ENCODE assay signal across 22 cellular contexts in the genomic region with DNA sequence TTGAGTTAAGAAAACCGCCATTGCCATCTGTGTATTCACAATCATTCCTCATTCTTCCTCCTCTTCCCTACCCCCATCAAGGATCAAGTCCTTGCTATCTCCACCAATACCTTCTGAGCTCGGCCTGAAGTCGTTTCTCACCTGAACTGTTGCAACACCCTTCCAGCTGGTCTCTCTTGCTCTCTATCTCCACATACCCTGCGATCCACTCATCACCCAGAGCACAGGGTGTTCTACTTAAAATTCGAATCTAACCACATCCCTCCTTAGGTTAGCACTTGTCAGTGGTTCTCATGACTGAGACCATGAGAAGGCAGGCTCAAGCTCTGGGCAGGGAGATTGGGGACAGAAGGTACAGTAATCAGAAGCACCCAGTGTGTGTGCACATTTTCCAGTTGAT. TPM values are rescaled to one million over a fixed set of nuclear protein-coding genes. Genes with fewer than 3 reads are reported as not detected.
A peak's percentile ranks its signal among the peaks of the same experiment; 100 is the strongest.
DNase-seq lines count a peak whose midpoint lies in the region; ATAC-seq and TF ChIP-seq lines count a peak whose summit lies in the region.
"Had no signal": no experiment of that assay in that cellular context is flagged by ENCODE, and none has a peak within 500 bp of the region (broad histone marks: within the 10 kb centered on the region; RNA-seq: fewer than 3 reads in every experiment).

No MANE protein-coding gene starts in this region.

- H3K36me3 Mint-ChIP-seq in activated CD4-positive, alpha-beta T cell treated with anti-CD3 and anti-CD28 coated beads, Interleukin-2, amount 10 ng/mL, durations not matched to agents 24 days and 14 days (ENCODE audit: low read depth), result no peaks in the 10 kb centered on the region
- peaks cover 2% of the 10 kb centered on the region for H3K36me3 Mint-ChIP-seq in effector memory CD8-positive, alpha-beta T cell (ENCODE audit: insufficient read depth)

- TF ChIP-seq EP300 in sigmoid colon (IDR thresholded peaks at IDR 0.05), result no peak

- peaks cover 14% of the 10 kb centered on the region for H3K27me3 Mint-ChIP-seq in activated CD4-positive, alpha-beta T cell treated with anti-CD3 and anti-CD28 coated beads, Interleukin-2, amount 10 ng/mL, durations not matched to agents 24 days and 14 days
- peaks cover 22 to 69% of the 10 kb centered on the region in 2 donors for H3K27me3 Mint-ChIP-seq in effector memory CD8-positive, alpha-beta T cell

- TF ChIP-seq CTCF in left lung (IDR thresholded peaks at IDR 0.05) (no peak), upper lobe of right lung (IDR thresholded peaks at IDR 0.05) (no peak), sigmoid colon (IDR thresholded peaks at IDR 0.05) (no peak)

- no peak overlapping the region for H3K4me3 Mint-ChIP-seq in activated CD4-positive, alpha-beta T cell treated with anti-CD3 and anti-CD28 coated beads, Interleukin-2, amount 10 ng/mL, durations not matched to agents 24 days and 14 days
- H3K4me3 Mint-ChIP-seq in effector memory CD8-positive, alpha-beta T cell, result peak overlapping the region; percentile 37 to 48

- H3K27me3 ChIP-seq in left lung (peaks cover 0 to 24% of the 10 kb centered on the region in 2 donors), upper lobe of right lung (peaks cover 6% of the 10 kb centered on the region), sigmoid colon (peaks cover 0 to 7% (median 0%) of the 10 kb centered on the region in 3 donors)

- TF ChIP-seq POLR2A in sigmoid colon (IDR thresholded peaks at IDR 0.05), result no peak

- intact Hi-C loops in activated CD4-positive, alpha-beta T cell treated with anti-CD3 and anti-CD28 coated beads, Interleukin-2, amount 10 ng/mL, durations not matched to agents 24 days and 14 days (cut with micrococcal nuclease), result no loop called here
- intact Hi-C loops in left lung (cut with DNase I) (no loop called here), upper lobe of right lung (cut with DNase I) (no loop called here), sigmoid colon (cut with DNase I) (no loop called here)

- 46 to 53% methylated on average over 5 of the region's 5 CpGs for WGBS in sigmoid colon, 2 donors

- H3K4me3 ChIP-seq in left lung, result no peak overlapping the region
- H3K4me3 ChIP-seq in upper lobe of right lung, result no peak overlapping the region
- no peak overlapping the region for H3K4me3 ChIP-seq in sigmoid colon
- H3K4me3 ChIP-seq: PC-9 had no signal

- no peaks in the 10 kb centered on the region for H3K9me3 ChIP-seq in left lung
- H3K9me3 ChIP-seq in upper lobe of right lung, result no peaks in the 10 kb centered on the region
- H3K9me3 ChIP-seq in sigmoid colon, result no peaks in the 10 kb centered on the region

- no peaks in the 10 kb centered on the region for H3K9me3 Mint-ChIP-seq in activated CD4-positive, alpha-beta T cell treated with anti-CD3 and anti-CD28 coated beads, Interleukin-2, amount 10 ng/mL, durations not matched to agents 24 days and 14 days
- H3K9me3 Mint-ChIP-seq in effector memory CD8-positive, alpha-beta T cell, result peaks cover 6 to 7% of the 10 kb centered on the region in 2 donors

- H3K4me1 ChIP-seq in left lung (no peaks in the 10 kb centered on the region), upper lobe of right lung (no peaks in the 10 kb centered on the region), sigmoid colon (no peaks in the 10 kb centered on the region)

- no peaks in the 10 kb centered on the region for H3K36me3 ChIP-seq in left lung
- no peaks in the 10 kb centered on the region for H3K36me3 ChIP-seq in upper lobe of right lung
- no peaks in the 10 kb centered on the region for H3K36me3 ChIP-seq in sigmoid colon

- H3K27ac Mint-ChIP-seq in activated CD4-positive, alpha-beta T cell treated with anti-CD3 and anti-CD28 coated beads, Interleukin-2, amount 10 ng/mL, durations not matched to agents 24 days and 14 days, result no peak overlapping the region
- no peak overlapping the region for H3K27ac Mint-ChIP-seq in effector memory CD8-positive, alpha-beta T cell

- peak; percentile 29 for DNase-seq in activated CD4-positive, alpha-beta T cell treated with anti-CD3 and anti-CD28 coated beads, Interleukin-2, amount 10 ng/mL, durations not matched to agents 24 days and 14 days
- DNase-seq in activated CD4-positive, alpha-beta T cell treated with anti-CD3 and anti-CD28 coated beads for 48 hours, result no peak
- no peak for DNase-seq in effector memory CD8-positive, alpha-beta T cell
- DNase-seq in left lung (no peak), upper lobe of right lung (no peak), anterior cingulate cortex (lab: John Stamatoyannopoulos, UW) (no peak), sigmoid colon (no peak)
- DNase-seq: 8988T, AML-193, C1 segment of cervical spinal cord, EL, GF-D8, Karpas-422, NCI-H1694 treated with DMSO at 0.1 percent for 48 hours, NCI-H446, NCI-H526, PC-9, RPMI8226, SHP77 had no signal

- peak; percentile 71 for ATAC-seq in effector memory CD8-positive, alpha-beta T cell (replicated peaks)
- ATAC-seq in left lung, result peak; percentile 38
- ATAC-seq in upper lobe of right lung, result peak; percentile 63
- ATAC-seq in HG03135 (IDR thresholded peaks at IDR 0.05; ENCODE audit: unreplicated experiment), result no peak

- H3K27ac ChIP-seq in left lung (no peak overlapping the region), upper lobe of right lung (no peak overlapping the region), sigmoid colon (no peak overlapping the region)
- H3K27ac ChIP-seq: PC-9 had no signal

- H3K4me1 Mint-ChIP-seq in activated CD4-positive, alpha-beta T cell treated with anti-CD3 and anti-CD28 coated beads, Interleukin-2, amount 10 ng/mL, durations not matched to agents 24 days and 14 days, result no peaks in the 10 kb centered on the region
- peaks cover 0 to 1% of the 10 kb centered on the region in 2 donors for H3K4me1 Mint-ChIP-seq in effector memory CD8-positive, alpha-beta T cell (ENCODE audit: low read depth in 2 of 2)

RNA-seq across cellular contexts. Expression of a gene that starts 4.6 kb away (rescaled TPM):
- total RNA-seq in activated CD4-positive, alpha-beta T cell treated with anti-CD3 and anti-CD28 coated beads, Interleukin-2, amount 10 ng/mL, durations not matched to agents 24 days and 14 days, result not detected in 2 replicates
- under 1 TPM in 1 of 2 donors, not detected in 1; 0.12 TPM for total RNA-seq in left lung
- total RNA-seq in upper lobe of right lung, result not detected
- total RNA-seq in sigmoid colon, result not detected
- polyA plus RNA-seq in sigmoid colon, result 1 to 10 TPM in 1 of 3 donors, under 1 TPM in 1, not detected in 1; 0.03 to 1.2 TPM
- total RNA-seq: H1, M059J, PC-9 had no signal
- polyA plus RNA-seq: H1 had no signal

RNA-seq across cellular contexts. Expression of a gene that starts 34.1 kb away (rescaled TPM):
- total RNA-seq in activated CD4-positive, alpha-beta T cell treated with anti-CD3 and anti-CD28 coated beads, Interleukin-2, amount 10 ng/mL, durations not matched to agents 24 days and 14 days, result not detected in 2 replicates
- total RNA-seq in left lung (not detected), upper lobe of right lung (not detected), sigmoid colon (not detected)
- not detected for polyA plus RNA-seq in sigmoid colon
- total RNA-seq: H1, M059J, PC-9 had no signal
- polyA plus RNA-seq: H1 had no signal

RNA-seq across cellular contexts. Expression of a gene that starts 34.8 kb away (rescaled TPM):
- total RNA-seq in activated CD4-positive, alpha-beta T cell treated with anti-CD3 and anti-CD28 coated beads, Interleukin-2, amount 10 ng/mL, durations not matched to agents 24 days and 14 days, result not detected in 2 replicates
- total RNA-seq in left lung, result not detected
- not detected for total RNA-seq in upper lobe of right lung
- not detected for total RNA-seq in sigmoid colon
- polyA plus RNA-seq in sigmoid colon, result not detected
- total RNA-seq: H1, M059J, PC-9 had no signal
- polyA plus RNA-seq: H1 had no signal

RNA-seq across cellular contexts. Expression of a gene that starts 53.1 kb away (rescaled TPM):
- not detected in 2 replicates for total RNA-seq in activated CD4-positive, alpha-beta T cell treated with anti-CD3 and anti-CD28 coated beads, Interleukin-2, amount 10 ng/mL, durations not matched to agents 24 days and 14 days
- total RNA-seq in left lung (not detected), upper lobe of right lung (not detected), sigmoid colon (not detected)
- not detected for polyA plus RNA-seq in sigmoid colon
- total RNA-seq: H1, M059J, PC-9 had no signal
- polyA plus RNA-seq: H1 had no signal

RNA-seq across cellular contexts. Expression of a gene that starts 57.5 kb away (rescaled TPM):
- total RNA-seq in activated CD4-positive, alpha-beta T cell treated with anti-CD3 and anti-CD28 coated beads, Interleukin-2, amount 10 ng/mL, durations not matched to agents 24 days and 14 days, result not detected in 2 replicates
- total RNA-seq in left lung (not detected), upper lobe of right lung (not detected), sigmoid colon (not detected)
- not detected for polyA plus RNA-seq in sigmoid colon
- total RNA-seq: H1, M059J, PC-9 had no signal
- polyA plus RNA-seq: H1 had no signal
